8 cellular contexts compared by ENCODE assay signal in genomic region chr15:40755821-40756220, GRCh38. TPM values are rescaled to one million over a fixed set of nuclear protein-coding genes. Genes with fewer than 3 reads are reported as not detected.
DNase-seq lines count a peak whose midpoint lies in the region; ATAC-seq, FAIRE-seq and TF ChIP-seq lines count a peak whose summit lies in the region.

No MANE protein-coding gene starts in this region.

- no peak for TF ChIP-seq POLR2A in GM12892 (IDR thresholded peaks at IDR 0.05; ENCODE audit: low read depth, low read length)

- peaks cover 9% of the 10 kb centered on the region for H3K79me2 ChIP-seq in fibroblast of lung (ENCODE audit: control insufficient read depth, insufficient read depth, low read length)

- peaks cover 40% of the 10 kb centered on the region for H3K4me1 Mint-ChIP-seq in stimulated activated effector memory CD8-positive, alpha-beta T cell treated with anti-CD3 and anti-CD28 coated beads, Interleukin-12 subunit alpha, Interleukin-12 subunit beta, amount 100 ng/mL, for 72 hours

- H4K20me1 ChIP-seq in fibroblast of lung (ENCODE audit: control insufficient read depth, extremely low read depth, insufficient read depth, low read length): no peaks in the 10 kb centered on the region

- peak overlapping the region; percentile 73 for H3K9ac ChIP-seq in fibroblast of lung (ENCODE audit: insufficient read depth, low read length)

- H3K9me3 ChIP-seq in fibroblast of lung (ENCODE audit: control insufficient read depth, insufficient read depth, low read depth, low read length): no peaks in the 10 kb centered on the region
- H3K9me3 ChIP-seq in mucosa of descending colon: no peaks in the 10 kb centered on the region

- H2AFZ ChIP-seq in fibroblast of lung (ENCODE audit: low read length): no peak overlapping the region

- no peaks in the 10 kb centered on the region for H3K9me3 Mint-ChIP-seq in stimulated activated effector memory CD8-positive, alpha-beta T cell treated with anti-CD3 and anti-CD28 coated beads, Interleukin-12 subunit alpha, Interleukin-12 subunit beta, amount 100 ng/mL, for 72 hours

- H3K27me3 ChIP-seq in fibroblast of lung (ENCODE audit: control insufficient read depth, insufficient read depth, low read length): no peaks in the 10 kb centered on the region

- peak overlapping the region; percentile 98 for H3K27ac Mint-ChIP-seq in stimulated activated effector memory CD8-positive, alpha-beta T cell treated with anti-CD3 and anti-CD28 coated beads, Interleukin-12 subunit alpha, Interleukin-12 subunit beta, amount 100 ng/mL, for 72 hours

- peak overlapping the region; percentile 89 for H3K27ac ChIP-seq in RWPE1
- H3K27ac ChIP-seq in fibroblast of lung (ENCODE audit: insufficient read depth, low read length): peak overlapping the region; percentile 92

- H3K4me3 ChIP-seq in fibroblast of lung (replicated peaks in 1 of 4; ENCODE audit: control extremely low read depth in 1 of 4, insufficient read depth in 1 of 4, low read depth in 3 of 4, low read length in 4 of 4) (peak overlapping the region in 3 of 4 experiments; percentile 85 to 99 (median 88)), mucosa of descending colon (no peak overlapping the region)

- TF ChIP-seq CTCF in RWPE1 (conservative IDR thresholded peaks at IDR 0.05; ENCODE audit: low read depth) (no peak), fibroblast of lung (conservative IDR thresholded peaks at IDR 0.05 in 1 of 2, IDR thresholded peaks at IDR 0.05 in 1 of 2; ENCODE audit: low read depth in 1 of 2, low read length in 2 of 2) (no peak), mucosa of descending colon (IDR thresholded peaks at IDR 0.05) (no peak)

- CTCF ChIA-PET in RWPE1 (lab: Yijun Ruan, JAX): interaction anchor here (0.6 kb wide), 1 partner anchor 166 kb away, joined by 4 read pairs; no protein-coding TSS in a partner anchor

- H3K4me1 ChIP-seq in fibroblast of lung (ENCODE audit: control insufficient read depth, extremely low read depth, insufficient read depth, low read length) (no peaks in the 10 kb centered on the region), mucosa of descending colon (ENCODE audit: low read depth) (peaks cover 12% of the 10 kb centered on the region)

- no peak for ATAC-seq in stimulated activated effector memory CD8-positive, alpha-beta T cell treated with anti-CD3 and anti-CD28 coated beads, Interleukin-12 subunit alpha, Interleukin-12 subunit beta, amount 100 ng/mL, for 72 hours
- ATAC-seq in mucosa of descending colon: no peak
- ATAC-seq in GM18907 (IDR thresholded peaks at IDR 0.05; ENCODE audit: unreplicated experiment): no peak

- POLR2A ChIA-PET in RWPE1 (lab: Yijun Ruan, JAX; ENCODE audit: low non-redundant PET): interaction anchor here (0.7 to 1.2 kb wide), 2 partner anchors 14 to 36 kb away, joined by 3 to 5 read pairs; partner anchors contain the start of gene C15orf62

- peaks cover 35% of the 10 kb centered on the region for H3K36me3 Mint-ChIP-seq in stimulated activated effector memory CD8-positive, alpha-beta T cell treated with anti-CD3 and anti-CD28 coated beads, Interleukin-12 subunit alpha, Interleukin-12 subunit beta, amount 100 ng/mL, for 72 hours

- H3K4me3 Mint-ChIP-seq in stimulated activated effector memory CD8-positive, alpha-beta T cell treated with anti-CD3 and anti-CD28 coated beads, Interleukin-12 subunit alpha, Interleukin-12 subunit beta, amount 100 ng/mL, for 72 hours: peak overlapping the region; percentile 90

- peak overlapping the region; percentile 81 for H3K4me2 ChIP-seq in fibroblast of lung (ENCODE audit: extremely low read depth, insufficient read depth, low read length)

- intact Hi-C loops in mucosa of descending colon (cut with DNase I, micrococcal nuclease): no loop called here

- H3K36me3 ChIP-seq in fibroblast of lung (ENCODE audit: control insufficient read depth, insufficient read depth, low read length): peaks cover 1% of the 10 kb centered on the region
- H3K36me3 ChIP-seq in mucosa of descending colon (ENCODE audit: low read depth): no peaks in the 10 kb centered on the region

- DNase-seq in NCI-H1436 (lab: John Stamatoyannopoulos, UW) (peak; percentile 33), NCI-H1436 treated with DMSO at 0.1 percent for 48 hours (lab: John Stamatoyannopoulos, UW) (no peak), RWPE1 (ENCODE audit: low spot score) (no peak), fibroblast of lung (ENCODE audit: low read depth in 2 of 2) (no peak), mucosa of descending colon (no peak), GM12892 (ENCODE audit: insufficient read length) (no peak)
- no peak for DNase-seq in stimulated activated effector memory CD8-positive, alpha-beta T cell treated with anti-CD3 and anti-CD28 coated beads, Interleukin-12 subunit alpha, Interleukin-12 subunit beta, amount 100 ng/mL, for 72 hours (ENCODE audit: low spot score in 2 of 2)

- FAIRE-seq in GM12892 (lab: Jason Lieb, UNC): no peak

RNA-seq across cellular contexts. Expression of gene RMDN3, which starts 0.8 kb away (rescaled TPM):
- 14.1 and 16.0 TPM in 2 replicates for total RNA-seq in fibroblast of lung
- polyA plus RNA-seq in fibroblast of lung: 18.9 and 22.7 TPM in 2 replicates
- 24.9 TPM in 2 replicates for polyA plus RNA-seq in fibroblast of lung (2012)
- 6.6 and 33.6 TPM in 2 replicates for polyA minus RNA-seq in fibroblast of lung (ENCODE audit: low replicate concordance)
- 10 to 100 TPM; 30.1 to 38.4 (median 37.8) TPM for total RNA-seq in mucosa of descending colon
- 19.9 TPM for polyA plus RNA-seq in GM12892 (2012; ENCODE audit: missing spikeins)

RNA-seq across cellular contexts. Expression of gene GCHFR, which starts 8.0 kb away (rescaled TPM):
- total RNA-seq in fibroblast of lung (1.8 and 2.5 TPM in 2 replicates), mucosa of descending colon (10 to 100 TPM; 12.0 to 25.5 (median 18.2) TPM)
- polyA plus RNA-seq in fibroblast of lung: 1.4 and 1.6 TPM in 2 replicates
- 2.5 and 2.6 TPM in 2 replicates for polyA plus RNA-seq in fibroblast of lung (2012)
- polyA minus RNA-seq in fibroblast of lung (ENCODE audit: low replicate concordance): 2.0 TPM in 1 of 2 replicates, not detected in the other
- polyA plus RNA-seq in GM12892 (2012; ENCODE audit: missing spikeins): 24.7 TPM

RNA-seq across cellular contexts. Expression of gene C15orf62, which starts 14.0 kb away (rescaled TPM):
- total RNA-seq in fibroblast of lung (under 0.01 and 0.17 TPM in 2 replicates), mucosa of descending colon (under 1 TPM; 0.32 to 0.63 (median 0.35) TPM)
- polyA plus RNA-seq in fibroblast of lung: 0.02 TPM in 1 of 2 replicates, not detected in the other
- 0.20 and 0.23 TPM in 2 replicates for polyA plus RNA-seq in fibroblast of lung (2012)
- not detected in 2 replicates for polyA minus RNA-seq in fibroblast of lung (ENCODE audit: low replicate concordance)
- 1.2 TPM for polyA plus RNA-seq in GM12892 (2012; ENCODE audit: missing spikeins)

RNA-seq across cellular contexts. Expression of gene ZFYVE19, which starts 51.1 kb away (rescaled TPM):
- total RNA-seq in fibroblast of lung (21.3 and 23.6 TPM in 2 replicates), mucosa of descending colon (10 to 100 TPM; 22.2 to 37.5 (median 36.5) TPM)
- polyA plus RNA-seq in fibroblast of lung: 14.1 and 26.2 TPM in 2 replicates
- polyA plus RNA-seq in fibroblast of lung (2012): 11.6 and 17.4 TPM in 2 replicates
- 19.0 and 32.3 TPM in 2 replicates for polyA minus RNA-seq in fibroblast of lung (ENCODE audit: low replicate concordance)
- polyA plus RNA-seq in GM12892 (2012; ENCODE audit: missing spikeins): 21.6 TPM

RNA-seq across cellular contexts. Expression of gene DNAJC17, which starts 51.5 kb away (rescaled TPM):
- total RNA-seq in fibroblast of lung (12.8 and 17.7 TPM in 2 replicates), mucosa of descending colon (10 to 100 TPM; 29.6 to 47.6 (median 36.5) TPM)
- polyA plus RNA-seq in fibroblast of lung: 41.8 and 51.3 TPM in 2 replicates
- 33.5 and 46.5 TPM in 2 replicates for polyA plus RNA-seq in fibroblast of lung (2012)
- polyA minus RNA-seq in fibroblast of lung (ENCODE audit: low replicate concordance): 8.8 and 11.6 TPM in 2 replicates
- polyA plus RNA-seq in GM12892 (2012; ENCODE audit: missing spikeins): 28.2 TPM
